In the genomic region with DNA sequence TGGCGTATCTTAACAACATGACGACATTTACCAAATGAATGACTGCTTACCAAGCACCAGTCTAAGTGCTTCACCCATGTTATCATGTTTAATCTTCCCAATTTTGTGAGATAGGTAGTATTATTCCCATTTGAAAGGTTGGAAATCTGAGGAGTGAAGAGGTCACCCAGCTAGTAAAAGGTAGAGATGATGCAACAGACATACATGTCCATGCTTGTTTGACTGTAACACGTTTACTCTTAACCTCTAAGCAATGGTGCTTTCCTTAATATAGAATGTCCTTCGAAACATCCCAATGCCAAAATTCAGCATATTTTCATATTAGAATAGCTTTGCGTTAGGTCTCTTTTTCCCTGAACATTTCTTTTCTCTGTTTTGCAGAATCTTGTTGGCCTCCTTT, we compare ENCODE assay signal across 26 cellular contexts.
"Had no signal": no experiment of that assay in that cellular context is flagged by ENCODE, and none has a peak within 500 bp of the region (broad histone marks: within the 10 kb centered on the region; RNA-seq: fewer than 3 reads in every experiment).

No MANE protein-coding gene starts in this region.

- H2AFZ ChIP-seq: hepatocyte had no signal

- H3K27me3 ChIP-seq: gastroesophageal sphincter, heart left ventricle, hepatocyte, left lung, ovary, sigmoid colon, stomach, thyroid gland, vagina had no signal

- H3K9me3 Mint-ChIP-seq: naive thymus-derived CD8-positive, alpha-beta T cell; stimulated activated effector memory CD8-positive, alpha-beta T cell treated with anti-CD3 and anti-CD28 coated beads, Interleukin-12 subunit alpha, Interleukin-12 subunit beta, amount 100 ng/mL, for 72 hours had no signal

- H3K36me3 ChIP-seq: gastroesophageal sphincter, heart left ventricle, left lung, ovary, sigmoid colon, stomach, thyroid gland, vagina had no signal

- ATAC-seq: gastroesophageal sphincter; heart left ventricle; left cardiac atrium; left lung; naive thymus-derived CD8-positive, alpha-beta T cell; psoas muscle; right cardiac atrium; stimulated activated effector memory CD8-positive, alpha-beta T cell treated with anti-CD3 and anti-CD28 coated beads, Interleukin-12 subunit alpha, Interleukin-12 subunit beta, amount 100 ng/mL, for 72 hours had no signal

- H3K27ac ChIP-seq: coronary artery, gastroesophageal sphincter, heart left ventricle, hepatocyte, left lung, ovary, psoas muscle, sigmoid colon, stomach, thyroid gland, vagina had no signal

- H3K79me2 ChIP-seq: hepatocyte had no signal

- H3K4me1 ChIP-seq: left lung, psoas muscle had no signal

- H3K4me3 Mint-ChIP-seq: naive thymus-derived CD8-positive, alpha-beta T cell; stimulated activated effector memory CD8-positive, alpha-beta T cell treated with anti-CD3 and anti-CD28 coated beads, Interleukin-12 subunit alpha, Interleukin-12 subunit beta, amount 100 ng/mL, for 72 hours had no signal

- H3K27ac Mint-ChIP-seq: naive thymus-derived CD8-positive, alpha-beta T cell; stimulated activated effector memory CD8-positive, alpha-beta T cell treated with anti-CD3 and anti-CD28 coated beads, Interleukin-12 subunit alpha, Interleukin-12 subunit beta, amount 100 ng/mL, for 72 hours had no signal

- H3K4me2 ChIP-seq: hepatocyte had no signal

- H3K9me3 ChIP-seq: gastroesophageal sphincter, heart left ventricle, left lung, ovary, psoas muscle, sigmoid colon, stomach, thyroid gland, vagina had no signal

- H3K36me3 Mint-ChIP-seq: naive thymus-derived CD8-positive, alpha-beta T cell; stimulated activated effector memory CD8-positive, alpha-beta T cell treated with anti-CD3 and anti-CD28 coated beads, Interleukin-12 subunit alpha, Interleukin-12 subunit beta, amount 100 ng/mL, for 72 hours had no signal

- DNase-seq: dermis blood vessel endothelial cell; effector memory CD4-positive, alpha-beta T cell; erythroblast; heart left ventricle; left cardiac atrium; left lung; mesendoderm; naive thymus-derived CD8-positive, alpha-beta T cell; occipital lobe; ovary; posterior cingulate gyrus; psoas muscle; right cardiac atrium; sigmoid colon; stimulated activated CD4-positive, alpha-beta T cell treated with anti-CD3 and anti-CD28 coated beads, Interleukin-2, amount 100 ng/mL, for 24 hours; stimulated activated CD4-positive, alpha-beta T cell treated with anti-CD3 and anti-CD28 coated beads, Interleukin-4, amount 100 ng/mL, for 24 hours; stimulated activated naive CD4-positive, alpha-beta T cell treated with Interleukin-2 at 50 U/mL for 16 hours; stomach; thyroid gland; trophoblast cell had no signal

- FAIRE-seq: endothelial cell of umbilical vein had no signal

- H3K4me3 ChIP-seq: coronary artery, gastroesophageal sphincter, heart left ventricle, hepatocyte, left lung, ovary, psoas muscle, sigmoid colon, stomach, thyroid gland, vagina had no signal
